Comparison of ENCODE assay signal across 20 cellular contexts in the genomic region with DNA sequence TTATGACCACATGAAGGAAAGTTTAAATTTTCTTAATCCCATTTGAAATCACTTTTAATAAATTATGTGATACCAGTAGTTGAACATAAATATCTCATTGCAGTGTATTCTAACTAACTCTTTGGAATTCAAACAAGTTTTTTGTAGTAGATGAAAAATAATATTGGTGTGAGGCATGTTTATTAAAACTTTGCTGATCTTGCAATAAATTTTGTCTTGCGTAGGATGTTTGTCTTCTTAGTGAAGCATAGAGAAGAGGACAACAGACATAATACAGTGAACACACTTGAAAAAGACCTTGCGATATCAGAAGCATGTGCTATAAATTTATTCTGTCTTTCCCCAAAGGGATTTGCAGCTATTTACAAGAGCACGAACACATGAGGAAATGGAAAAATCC.
DNase-seq lines count a peak whose midpoint lies in the region; ATAC-seq, FAIRE-seq and TF ChIP-seq lines count a peak whose summit lies in the region.
"Had no signal": no experiment of that assay in that cellular context is flagged by ENCODE, and none has a peak within 500 bp of the region (broad histone marks: within the 10 kb centered on the region; RNA-seq: fewer than 3 reads in every experiment).

No MANE protein-coding gene starts in this region.

- no peaks in the 10 kb centered on the region for H4K20me1 ChIP-seq in GM23338 (replicated peaks; ENCODE audit: insufficient read depth)

- no peak overlapping the region for H3K4me3 Mint-ChIP-seq in GM23338
- H3K4me3 Mint-ChIP-seq: CD4-positive, alpha-beta memory T cell; HFFc6 had no signal

- 70% methylated on average over 3 of the region's 3 CpGs for WGBS in A549 (ENCODE audit: missing lambda C conversion rate)

- no peaks in the 10 kb centered on the region for H3K27me3 ChIP-seq in GM23338 (ENCODE audit: insufficient read depth)
- no peaks in the 10 kb centered on the region for H3K27me3 ChIP-seq in foreskin keratinocyte

- TF ChIP-seq CTCF in A549 (IDR thresholded peaks at IDR 0.05) (no peak), GM23338 (conservative IDR thresholded peaks at IDR 0.05; ENCODE audit: low read depth in 2 of 2) (no peak), foreskin keratinocyte (conservative IDR thresholded peaks at IDR 0.05) (no peak)

- no peak overlapping the region for H3K4me3 ChIP-seq in A549
- H3K4me3 ChIP-seq in GM23338: no peak overlapping the region
- H3K4me3 ChIP-seq: GM12878, HAP-1 had no signal

- H3K36me3 Mint-ChIP-seq in GM23338 (ENCODE audit: low read depth): no peaks in the 10 kb centered on the region
- H3K36me3 Mint-ChIP-seq: CD4-positive, alpha-beta memory T cell had no signal

- no peak overlapping the region for H3K4me2 ChIP-seq in A549
- H3K4me2 ChIP-seq in GM23338: no peak overlapping the region

- DNase-seq in A549 (ENCODE audit: low read depth in 1 of 2, low spot score in 1 of 2): no peak
- peak; percentile 1 for DNase-seq in DMS53 treated with DMSO at 0.1 percent for 48 hours (lab: John Stamatoyannopoulos, UW; ENCODE audit: unreplicated experiment)
- no peak for DNase-seq in GM23338 (ENCODE audit: low spot score)
- DNase-seq in foreskin keratinocyte: no peak
- DNase-seq: 8988T; C1 segment of cervical spinal cord; Calu3; CD4-positive, alpha-beta memory T cell; COR-L47; DMS79; EL; GDM1; GOT3; HFFc6 had no signal

- no peaks in the 10 kb centered on the region; the same call in 1 of the 2 replicates for H3K9me2 ChIP-seq in GM23338 (ENCODE audit: insufficient read depth)

- H3K4me1 Mint-ChIP-seq in GM23338: peaks cover 6% of the 10 kb centered on the region; the same call in 2 of the 3 replicates
- H3K4me1 Mint-ChIP-seq: CD4-positive, alpha-beta memory T cell had no signal

- H3K27ac ChIP-seq in A549 (no peak overlapping the region), GM23338 (ENCODE audit: low read depth) (no peak overlapping the region), foreskin keratinocyte (no peak overlapping the region)

- H2AFZ ChIP-seq in GM23338: no peak overlapping the region

- H3K36me3 ChIP-seq in GM23338 (ENCODE audit: insufficient read depth): no peaks in the 10 kb centered on the region
- H3K36me3 ChIP-seq: HAP-1 had no signal

- H3K9me3 Mint-ChIP-seq in GM23338: no peaks in the 10 kb centered on the region
- H3K9me3 Mint-ChIP-seq: HFFc6 had no signal

- no peak for ATAC-seq in A549
- no peak for ATAC-seq in GM23338
- no peak for ATAC-seq in foreskin keratinocyte
- no peak for ATAC-seq in HG03565 (IDR thresholded peaks at IDR 0.05; ENCODE audit: unreplicated experiment)
- ATAC-seq: GM12878 had no signal

- H3K27ac Mint-ChIP-seq in GM23338: no peak overlapping the region
- H3K27ac Mint-ChIP-seq: CD4-positive, alpha-beta memory T cell; HFFc6 had no signal

- no peaks in the 10 kb centered on the region for H3K4me1 ChIP-seq in A549
- no peaks in the 10 kb centered on the region for H3K4me1 ChIP-seq in GM23338 (ENCODE audit: insufficient read depth)
- no peaks in the 10 kb centered on the region for H3K4me1 ChIP-seq in foreskin keratinocyte
- H3K4me1 ChIP-seq: HAP-1 had no signal

- no peaks in the 10 kb centered on the region for H3K9me3 ChIP-seq in A549
- H3K9me3 ChIP-seq: HAP-1 had no signal

- POLR2A ChIA-PET in A549 (lab: Yijun Ruan, JAX): no interaction called here

- CTCF ChIA-PET in A549 (lab: Yijun Ruan, JAX): no interaction called here

- FAIRE-seq in A549 (lab: Jason Lieb, UNC): no peak
- peak; percentile 71 for FAIRE-seq in endometrium (lab: Jason Lieb, UNC)
- FAIRE-seq: GM12878, GM18507, H54 had no signal

- no peaks in the 10 kb centered on the region for H3K27me3 Mint-ChIP-seq in GM23338 (ENCODE audit: insufficient read depth, low read depth, poor library complexity)
- H3K27me3 Mint-ChIP-seq: CD4-positive, alpha-beta memory T cell had no signal

- TF ChIP-seq RAD21 in A549 (conservative IDR thresholded peaks at IDR 0.05 in 1 of 2, IDR thresholded peaks at IDR 0.05 in 1 of 2): no peak

- no peaks in the 10 kb centered on the region for H3F3A ChIP-seq in GM23338 (replicated peaks; ENCODE audit: low read depth)

- TF ChIP-seq POLR2A in A549 (IDR thresholded peaks at IDR 0.05; ENCODE audit: low read length): no peak

- no peak for TF ChIP-seq EP300 in A549 (IDR thresholded peaks at IDR 0.05)

- no peaks in the 10 kb centered on the region for H3K79me2 ChIP-seq in GM23338 (replicated peaks; ENCODE audit: insufficient read depth)

TF ChIP-seq in A549, 52 proteins besides CTCF, POLR2A, EP300 and RAD21:
- TF ChIP-seq CHD2 (IDR thresholded peaks at IDR 0.05; ENCODE audit: low read length, partially characterized antibody) (no peak), MAFK (IDR thresholded peaks at IDR 0.05; ENCODE audit: partially characterized antibody) (peak; percentile 85)

TF ChIP-seq in GM23338, 12 proteins besides CTCF, POLR2A, EP300 and RAD21 (continues in another document):
- TF ChIP-seq POLR2AphosphoS5 (IDR thresholded peaks at IDR 0.05; ENCODE audit: low read depth): no peak
- TF ChIP-seq, protein P1, sequence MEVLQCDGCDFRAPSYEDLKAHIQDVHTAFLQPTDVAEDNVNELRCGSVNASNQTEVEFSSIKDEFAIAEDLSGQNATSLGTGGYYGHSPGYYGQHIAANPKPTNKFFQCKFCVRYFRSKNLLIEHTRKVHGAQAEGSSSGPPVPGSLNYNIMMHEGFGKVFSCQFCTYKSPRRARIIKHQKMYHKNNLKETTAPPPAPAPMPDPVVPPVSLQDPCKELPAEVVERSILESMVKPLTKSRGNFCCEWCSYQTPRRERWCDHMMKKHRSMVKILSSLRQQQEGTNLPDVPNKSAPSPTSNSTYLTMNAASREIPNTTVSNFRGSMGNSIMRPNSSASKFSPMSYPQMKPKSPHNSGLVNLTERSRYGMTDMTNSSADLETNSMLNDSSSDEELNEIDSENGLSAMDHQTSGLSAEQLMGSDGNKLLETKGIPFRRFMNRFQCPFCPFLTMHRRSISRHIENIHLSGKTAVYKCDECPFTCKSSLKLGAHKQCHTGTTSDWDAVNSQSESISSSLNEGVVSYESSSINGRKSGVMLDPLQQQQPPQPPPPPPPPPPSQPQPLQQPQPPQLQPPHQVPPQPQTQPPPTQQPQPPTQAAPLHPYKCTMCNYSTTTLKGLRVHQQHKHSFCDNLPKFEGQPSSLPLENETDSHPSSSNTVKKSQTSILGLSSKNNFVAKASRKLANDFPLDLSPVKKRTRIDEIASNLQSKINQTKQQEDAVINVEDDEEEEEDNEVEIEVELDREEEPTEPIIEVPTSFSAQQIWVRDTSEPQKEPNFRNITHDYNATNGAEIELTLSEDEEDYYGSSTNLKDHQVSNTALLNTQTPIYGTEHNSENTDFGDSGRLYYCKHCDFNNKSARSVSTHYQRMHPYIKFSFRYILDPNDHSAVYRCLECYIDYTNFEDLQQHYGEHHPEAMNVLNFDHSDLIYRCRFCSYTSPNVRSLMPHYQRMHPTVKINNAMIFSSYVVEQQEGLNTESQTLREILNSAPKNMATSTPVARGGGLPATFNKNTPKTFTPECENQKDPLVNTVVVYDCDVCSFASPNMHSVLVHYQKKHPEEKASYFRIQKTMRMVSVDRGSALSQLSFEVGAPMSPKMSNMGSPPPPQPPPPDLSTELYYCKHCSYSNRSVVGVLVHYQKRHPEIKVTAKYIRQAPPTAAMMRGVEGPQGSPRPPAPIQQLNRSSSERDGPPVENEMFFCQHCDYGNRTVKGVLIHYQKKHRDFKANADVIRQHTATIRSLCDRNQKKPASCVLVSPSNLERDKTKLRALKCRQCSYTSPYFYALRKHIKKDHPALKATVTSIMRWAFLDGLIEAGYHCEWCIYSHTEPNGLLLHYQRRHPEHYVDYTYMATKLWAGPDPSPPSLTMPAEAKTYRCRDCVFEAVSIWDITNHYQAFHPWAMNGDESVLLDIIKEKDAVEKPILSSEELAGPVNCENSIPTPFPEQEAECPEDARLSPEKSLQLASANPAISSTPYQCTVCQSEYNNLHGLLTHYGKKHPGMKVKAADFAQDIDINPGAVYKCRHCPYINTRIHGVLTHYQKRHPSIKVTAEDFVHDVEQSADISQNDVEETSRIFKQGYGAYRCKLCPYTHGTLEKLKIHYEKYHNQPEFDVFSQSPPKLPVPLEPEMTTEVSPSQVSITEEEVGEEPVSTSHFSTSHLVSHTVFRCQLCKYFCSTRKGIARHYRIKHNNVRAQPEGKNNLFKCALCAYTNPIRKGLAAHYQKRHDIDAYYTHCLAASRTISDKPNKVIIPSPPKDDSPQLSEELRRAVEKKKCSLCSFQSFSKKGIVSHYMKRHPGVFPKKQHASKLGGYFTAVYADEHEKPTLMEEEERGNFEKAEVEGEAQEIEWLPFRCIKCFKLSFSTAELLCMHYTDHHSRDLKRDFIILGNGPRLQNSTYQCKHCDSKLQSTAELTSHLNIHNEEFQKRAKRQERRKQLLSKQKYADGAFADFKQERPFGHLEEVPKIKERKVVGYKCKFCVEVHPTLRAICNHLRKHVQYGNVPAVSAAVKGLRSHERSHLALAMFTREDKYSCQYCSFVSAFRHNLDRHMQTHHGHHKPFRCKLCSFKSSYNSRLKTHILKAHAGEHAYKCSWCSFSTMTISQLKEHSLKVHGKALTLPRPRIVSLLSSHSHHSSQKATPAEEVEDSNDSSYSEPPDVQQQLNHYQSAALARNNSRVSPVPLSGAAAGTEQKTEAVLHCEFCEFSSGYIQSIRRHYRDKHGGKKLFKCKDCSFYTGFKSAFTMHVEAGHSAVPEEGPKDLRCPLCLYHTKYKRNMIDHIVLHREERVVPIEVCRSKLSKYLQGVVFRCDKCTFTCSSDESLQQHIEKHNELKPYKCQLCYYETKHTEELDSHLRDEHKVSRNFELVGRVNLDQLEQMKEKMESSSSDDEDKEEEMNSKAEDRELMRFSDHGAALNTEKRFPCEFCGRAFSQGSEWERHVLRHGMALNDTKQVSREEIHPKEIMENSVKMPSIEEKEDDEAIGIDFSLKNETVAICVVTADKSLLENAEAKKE (CRISPR knock-in tag; IDR thresholded peaks at IDR 0.05): no peak
- TF ChIP-seq ZNF114 (CRISPR knock-in tag; IDR thresholded peaks at IDR 0.05): no peak
